In the genomic region with DNA sequence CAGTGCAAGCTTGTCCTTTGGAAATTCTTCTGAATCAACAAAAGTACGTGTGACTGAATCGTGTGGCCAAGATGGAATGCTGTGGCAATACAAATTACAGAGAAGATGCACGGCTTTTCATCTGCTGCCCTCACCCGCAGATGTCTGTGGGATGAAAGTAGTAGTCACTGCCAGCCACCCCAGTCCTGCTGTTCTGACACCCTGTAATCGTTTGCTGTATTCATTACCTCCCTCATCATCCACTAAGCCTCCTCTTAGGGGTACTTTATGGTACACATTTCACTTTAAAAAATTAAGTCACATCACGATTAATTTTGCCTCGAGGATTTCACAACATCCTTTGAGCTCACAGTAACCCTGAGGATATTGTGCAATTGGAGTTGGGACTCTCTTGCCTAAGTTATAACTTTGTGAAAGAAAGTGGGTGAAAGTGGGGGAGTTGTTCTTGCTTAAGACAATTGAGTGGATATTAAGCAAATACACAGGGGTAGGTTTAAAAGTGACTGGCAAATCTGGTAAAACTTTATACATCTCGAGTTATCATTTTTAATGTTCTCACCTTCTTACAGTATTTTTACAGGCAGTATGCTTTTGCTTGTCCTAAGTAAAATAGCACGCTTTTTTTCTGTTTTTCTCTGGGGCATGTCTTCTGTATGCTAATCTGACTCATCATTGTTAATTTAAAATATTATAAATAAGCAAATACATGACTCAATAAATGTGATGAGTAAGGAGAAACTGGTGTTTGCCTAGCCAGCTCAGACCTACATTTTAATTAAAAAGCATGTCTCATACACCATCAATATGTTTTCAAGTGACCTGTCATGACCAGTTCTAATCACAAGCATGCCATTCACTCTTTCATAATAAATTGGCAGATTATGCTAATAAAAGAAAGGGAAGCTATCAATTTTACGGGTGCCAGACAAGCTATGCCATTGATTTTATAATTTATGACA, we compare ENCODE assay signal across 9 cellular contexts.
A peak's percentile ranks its signal among the peaks of the same experiment; 100 is the strongest.
DNase-seq lines count a peak whose midpoint lies in the region; ATAC-seq and TF ChIP-seq lines count a peak whose summit lies in the region.
"Had no signal": no experiment of that assay in that cellular context is flagged by ENCODE, and none has a peak within 500 bp of the region (broad histone marks: within the 10 kb centered on the region; RNA-seq: fewer than 3 reads in every experiment).

No MANE protein-coding gene starts in this region.

- TF ChIP-seq CTCF in C4-2B (conservative IDR thresholded peaks at IDR 0.05), result no peak
- no peak for TF ChIP-seq CTCF in PC-3 (conservative IDR thresholded peaks at IDR 0.05; ENCODE audit: low read depth, low read length)
- no peak for TF ChIP-seq CTCF in esophagus muscularis mucosa (IDR thresholded peaks at IDR 0.05)
- TF ChIP-seq CTCF in osteoblast (IDR thresholded peaks at IDR 0.05; ENCODE audit: extremely low read depth, low read depth, low read length), result no peak
- TF ChIP-seq CTCF in Peyer's patch (IDR thresholded peaks at IDR 0.05), result no peak
- TF ChIP-seq CTCF in MM.1S (IDR thresholded peaks at IDR 0.05; ENCODE audit: low read length), result no peak

- H3F3A ChIP-seq in PC-3 (ENCODE audit: low read length, unreplicated experiment) (peaks cover 24% of the 10 kb centered on the region), MM.1S (ENCODE audit: insufficient read depth, low read length) (no peaks in the 10 kb centered on the region)

- intact Hi-C loops in PC-3 (cut with micrococcal nuclease) (loop anchor here (1.0 to 10.0 kb wide), 10 partner anchors 67 to 682 kb away; no protein-coding TSS in a partner anchor), esophagus muscularis mucosa (cut with DNase I) (no loop called here)
- intact Hi-C loops in activated T-helper 1 cell treated with anti-CD3 and anti-CD28 coated beads, Interleukin-12 subunit alpha, Interleukin-12 subunit beta, Interleukin-2, Interleukin-4 antibody, amounts not matched to agents 30 ng/mL and 10 ng/mL and 1 ng/mL, durations not matched to agents 14 hours and 24 hours and 36 hours (cut with micrococcal nuclease), result no loop called here

- no peaks in the 10 kb centered on the region for H3K79me2 ChIP-seq in PC-3 (ENCODE audit: low read length)
- H3K79me2 ChIP-seq in osteoblast (ENCODE audit: insufficient read depth, low read length), result no peaks in the 10 kb centered on the region
- H3K79me2 ChIP-seq in MM.1S (ENCODE audit: low read length), result no peaks in the 10 kb centered on the region

- 46% methylated on average over 10 of the region's 10 CpGs for WGBS in esophagus muscularis mucosa

- H3K4me3 Mint-ChIP-seq in activated T-helper 1 cell treated with anti-CD3 and anti-CD28 coated beads, Interleukin-12 subunit alpha, Interleukin-12 subunit beta, Interleukin-2, Interleukin-4 antibody, amounts not matched to agents 30 ng/mL and 10 ng/mL and 1 ng/mL, durations not matched to agents 14 hours and 24 hours and 36 hours, result no peak overlapping the region

- H3K27ac ChIP-seq in C4-2B (peak overlapping the region; percentile 44; the same call in 1 of the 2 replicates), PC-3 (ENCODE audit: low read length) (peak overlapping the region; percentile 99), esophagus muscularis mucosa (replicated peaks in 1 of 4) (peak overlapping the region; percentile 31 to 61 (median 44)), osteoblast (ENCODE audit: low read depth, low read length) (peak overlapping the region; percentile 95), Peyer's patch (peak overlapping the region in 2 of 4 donors; percentile 13 to 52), MM.1S (ENCODE audit: low read length) (no peak overlapping the region)

- H3K9ac ChIP-seq in PC-3 (ENCODE audit: low read length) (peak overlapping the region; percentile 70), MM.1S (ENCODE audit: low read length) (no peak overlapping the region)

- H3K36me3 ChIP-seq in PC-3 (ENCODE audit: low read depth, low read length) (no peaks in the 10 kb centered on the region; the same call in 1 of the 2 replicates), esophagus muscularis mucosa (no peaks in the 10 kb centered on the region), osteoblast (ENCODE audit: insufficient read depth, low read length) (no peaks in the 10 kb centered on the region), Peyer's patch (no peaks in the 10 kb centered on the region), MM.1S (replicated peaks; ENCODE audit: insufficient read depth, low read length) (no peaks in the 10 kb centered on the region)

- no peaks in the 10 kb centered on the region for H3K27me3 Mint-ChIP-seq in activated T-helper 1 cell treated with anti-CD3 and anti-CD28 coated beads, Interleukin-12 subunit alpha, Interleukin-12 subunit beta, Interleukin-2, Interleukin-4 antibody, amounts not matched to agents 30 ng/mL and 10 ng/mL and 1 ng/mL, durations not matched to agents 14 hours and 24 hours and 36 hours (ENCODE audit: insufficient read depth)

- peak; percentile 53 for ATAC-seq in PC-3
- ATAC-seq: left colon had no signal

- TF ChIP-seq POLR2A in esophagus muscularis mucosa (IDR thresholded peaks at IDR 0.05; ENCODE audit: low read depth) (no peak), Peyer's patch (IDR thresholded peaks at IDR 0.05) (no peak)

- H3K36me3 Mint-ChIP-seq in activated T-helper 1 cell treated with anti-CD3 and anti-CD28 coated beads, Interleukin-12 subunit alpha, Interleukin-12 subunit beta, Interleukin-2, Interleukin-4 antibody, amounts not matched to agents 30 ng/mL and 10 ng/mL and 1 ng/mL, durations not matched to agents 14 hours and 24 hours and 36 hours (ENCODE audit: low read depth), result no peaks in the 10 kb centered on the region

- no peaks in the 10 kb centered on the region for H3K9me3 ChIP-seq in PC-3 (ENCODE audit: low read length)
- H3K9me3 ChIP-seq in esophagus muscularis mucosa, result no peaks in the 10 kb centered on the region
- H3K9me3 ChIP-seq in osteoblast (ENCODE audit: low read depth, low read length), result no peaks in the 10 kb centered on the region
- no peaks in the 10 kb centered on the region for H3K9me3 ChIP-seq in Peyer's patch
- H3K9me3 ChIP-seq in MM.1S (replicated peaks; ENCODE audit: insufficient read depth, low read length), result no peaks in the 10 kb centered on the region

- H3K4me2 ChIP-seq in PC-3 (ENCODE audit: low read length) (peak overlapping the region; percentile 71), osteoblast (ENCODE audit: insufficient read depth, low read length) (peak overlapping the region; percentile 75), MM.1S (ENCODE audit: low read depth, low read length) (no peak overlapping the region)

- H3K4me3 ChIP-seq in PC-3 (ENCODE audit: low read length), result peak overlapping the region; percentile 41
- peak overlapping the region in 3 of 4 donors; percentile 13 to 45 (median 16) for H3K4me3 ChIP-seq in esophagus muscularis mucosa
- H3K4me3 ChIP-seq in osteoblast (ENCODE audit: insufficient read depth, low read length), result peak overlapping the region; percentile 57
- peak overlapping the region in 1 of 4 donors; percentile 15 for H3K4me3 ChIP-seq in Peyer's patch
- no peak overlapping the region for H3K4me3 ChIP-seq in MM.1S (ENCODE audit: low read length)

- H3K27ac Mint-ChIP-seq in activated T-helper 1 cell treated with anti-CD3 and anti-CD28 coated beads, Interleukin-12 subunit alpha, Interleukin-12 subunit beta, Interleukin-2, Interleukin-4 antibody, amounts not matched to agents 30 ng/mL and 10 ng/mL and 1 ng/mL, durations not matched to agents 14 hours and 24 hours and 36 hours, result no peak overlapping the region

- no peaks in the 10 kb centered on the region for H3K9me3 Mint-ChIP-seq in activated T-helper 1 cell treated with anti-CD3 and anti-CD28 coated beads, Interleukin-12 subunit alpha, Interleukin-12 subunit beta, Interleukin-2, Interleukin-4 antibody, amounts not matched to agents 30 ng/mL and 10 ng/mL and 1 ng/mL, durations not matched to agents 14 hours and 24 hours and 36 hours

- POLR2A ChIA-PET in PC-3 (lab: Charles Lee; ENCODE audit: unreplicated experiment), result interaction anchor here (0.6 to 0.8 kb wide), 2 partner anchors 87 to 717 kb away, joined by 3 to 4 read pairs; a partner anchor contains a TSS

- no peaks in the 10 kb centered on the region for H3K27me3 ChIP-seq in PC-3 (ENCODE audit: low read length)
- H3K27me3 ChIP-seq in esophagus muscularis mucosa, result no peaks in the 10 kb centered on the region
- no peaks in the 10 kb centered on the region for H3K27me3 ChIP-seq in osteoblast (ENCODE audit: insufficient read depth, low read length)
- no peaks in the 10 kb centered on the region for H3K27me3 ChIP-seq in Peyer's patch
- H3K27me3 ChIP-seq in MM.1S (replicated peaks; ENCODE audit: insufficient read depth, low read length), result no peaks in the 10 kb centered on the region

- TSS peak; percentile 43 for BruUV-seq in PC-3 (replicated peaks; lab: Mats Ljungman, UMichigan)

- H3K9me2 ChIP-seq in PC-3 (replicated peaks; ENCODE audit: low read length), result no peaks in the 10 kb centered on the region
- H3K9me2 ChIP-seq in MM.1S (replicated peaks; ENCODE audit: insufficient read depth, low read length), result no peaks in the 10 kb centered on the region

- no peak for TF ChIP-seq EP300 in esophagus muscularis mucosa (IDR thresholded peaks at IDR 0.05)

- peak overlapping the region; percentile 15 for H2AFZ ChIP-seq in PC-3 (ENCODE audit: low read length)
- peak overlapping the region; percentile 55 for H2AFZ ChIP-seq in osteoblast (ENCODE audit: low read length)
- H2AFZ ChIP-seq in MM.1S (ENCODE audit: low read length), result no peak overlapping the region

- DNase-seq in PC-3, result peak; percentile 92
- DNase-seq in esophagus muscularis mucosa (ENCODE audit: extremely low spot score), result no peak
- DNase-seq in osteoblast (ENCODE audit: insufficient read length, low spot score, missing footprints), result peak; percentile 38
- DNase-seq in activated T-helper 1 cell treated with anti-CD3 and anti-CD28 coated beads, Interleukin-12 subunit alpha, Interleukin-12 subunit beta, Interleukin-2, Interleukin-4 antibody, amounts not matched to agents 30 ng/mL and 10 ng/mL and 1 ng/mL, durations not matched to agents 14 hours and 24 hours and 36 hours (ENCODE audit: low spot score), result no peak
- DNase-seq in Peyer's patch, result no peak
- DNase-seq in MM.1S, result no peak
- DNase-seq in NCI-H2029 treated with DMSO at 0.1 percent for 48 hours (lab: John Stamatoyannopoulos, UW), result no peak
- DNase-seq: left colon had no signal

- CTCF ChIA-PET in PC-3 (lab: Charles Lee), result interaction anchor here (0.5 to 1.3 kb wide), 4 partner anchors 53 to 454 kb away, joined by 3 to 5 read pairs (median 3); no protein-coding TSS in a partner anchor

- no peaks in the 10 kb centered on the region for H3K4me1 Mint-ChIP-seq in activated T-helper 1 cell treated with anti-CD3 and anti-CD28 coated beads, Interleukin-12 subunit alpha, Interleukin-12 subunit beta, Interleukin-2, Interleukin-4 antibody, amounts not matched to agents 30 ng/mL and 10 ng/mL and 1 ng/mL, durations not matched to agents 14 hours and 24 hours and 36 hours (ENCODE audit: low read depth)

- H4K20me1 ChIP-seq in PC-3 (ENCODE audit: low read length), result no peaks in the 10 kb centered on the region
- H4K20me1 ChIP-seq in osteoblast (ENCODE audit: insufficient read depth, low read length), result no peaks in the 10 kb centered on the region
- H4K20me1 ChIP-seq in MM.1S (ENCODE audit: insufficient read depth, low read length), result no peaks in the 10 kb centered on the region

- H3K4me1 ChIP-seq in PC-3 (ENCODE audit: insufficient read depth, low read length) (peaks cover 60% of the 10 kb centered on the region), esophagus muscularis mucosa (peaks cover 0 to 3% (median 0%) of the 10 kb centered on the region in 4 donors), osteoblast (ENCODE audit: insufficient read depth, low read length) (peaks cover 52% of the 10 kb centered on the region), Peyer's patch (no peaks in the 10 kb centered on the region), MM.1S (ENCODE audit: low read length) (no peaks in the 10 kb centered on the region)

Comparison
In these comparisons a context has a peak if more than half of its experiments do, and no peak if none do; other contexts are left out.
1. DNase-seq: peak in PC-3 (single experiment) and osteoblast (single experiment); none in esophagus muscularis mucosa (single experiment), activated T-helper 1 cell treated with anti-CD3 and anti-CD28 coated beads, Interleukin-12 subunit alpha, Interleukin-12 subunit beta, Interleukin-2, Interleukin-4 antibody, amounts not matched to agents 30 ng/mL and 10 ng/mL and 1 ng/mL, durations not matched to agents 14 hours and 24 hours and 36 hours (single experiment), Peyer's patch (0 of 3), MM.1S (single experiment) and NCI-H2029 treated with DMSO at 0.1 percent for 48 hours (single experiment).